In the genomic region with DNA sequence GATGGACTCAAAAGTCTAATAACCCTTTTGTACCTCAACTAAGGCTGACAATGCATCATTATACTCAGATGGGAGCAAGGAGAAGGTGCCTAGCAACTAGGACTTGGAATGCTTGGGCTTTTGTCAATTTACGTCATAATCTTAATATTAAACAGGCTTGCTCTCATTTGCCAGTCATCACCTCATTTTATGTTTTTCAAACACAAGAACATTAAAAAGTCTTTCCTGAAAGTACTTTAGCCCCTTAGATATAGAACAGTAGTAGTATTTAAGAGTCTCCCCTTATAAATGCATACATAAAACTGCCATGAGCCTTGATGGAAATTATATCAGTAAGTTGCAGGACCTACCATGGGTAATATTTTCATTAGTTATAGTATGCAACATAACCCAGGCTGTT, we compare ENCODE assay signal across 25 cellular contexts.
"Had no signal": no experiment of that assay in that cellular context is flagged by ENCODE, and none has a peak within 500 bp of the region (broad histone marks: within the 10 kb centered on the region; RNA-seq: fewer than 3 reads in every experiment).

No MANE protein-coding gene starts in this region.

- H3K27me3 ChIP-seq: hepatocyte, ovary, right atrium auricular region, stomach, testis, thyroid gland had no signal

- H3K27ac Mint-ChIP-seq: mesothelial cell of epicardium; naive B cell; natural killer cell; nephron progenitor cell; progenitor cell of endocrine pancreas; stimulated activated naive B cell treated with anti-CD40 and anti-IgM and Interleukin-4, amounts not matched to agents 10 μg/mL and 1 μg/mL and 100 μg/mL, for 72 hours had no signal

- H2AFZ ChIP-seq: hepatocyte had no signal

- ATAC-seq: natural killer cell; sciatic nerve; stimulated activated naive B cell treated with anti-CD40 and anti-IgM and Interleukin-4, amounts not matched to agents 10 μg/mL and 1 μg/mL and 100 μg/mL, for 72 hours; stimulated activated naive CD8-positive, alpha-beta T cell treated with anti-CD3 and anti-CD28 coated beads, Interleukin-15, Interleukin-2, amounts not matched to agents 100 U/mL and 50 U/mL, for 24 hours had no signal

- DNase-seq: islet precursor cell; left ventricle myocardium inferior; mesendoderm; naive B cell; natural killer cell; nephron progenitor cell; ovary; stimulated activated CD4-positive, alpha-beta T cell treated with anti-CD3 and anti-CD28 coated beads, Interleukin-12 subunit alpha, Interleukin-12 subunit beta, amount 100 ng/mL, for 4 hours; stimulated activated CD4-positive, alpha-beta T cell treated with anti-CD3 and anti-CD28 coated beads, Interleukin-15, amount 100 ng/mL, for 24 hours; stimulated activated CD4-positive, alpha-beta T cell treated with anti-CD3 and anti-CD28 coated beads, Interleukin-2, amount 100 ng/mL, for 24 hours; stimulated activated CD4-positive, alpha-beta T cell treated with anti-CD3 and anti-CD28 coated beads, Interleukin-4, amount 100 ng/mL, for 1 hour; stimulated activated naive B cell treated with anti-CD40 and anti-IgM and Interleukin-4, amounts not matched to agents 10 μg/mL and 1 μg/mL and 100 μg/mL, for 72 hours; stimulated activated naive CD8-positive, alpha-beta T cell treated with anti-CD3 and anti-CD28 coated beads, Interleukin-15, Interleukin-2, amounts not matched to agents 100 U/mL and 50 U/mL, for 24 hours; stomach; testis; thyroid gland; trophoblast cell; uterus had no signal

- H3K36me3 Mint-ChIP-seq: mesothelial cell of epicardium; naive B cell; natural killer cell; stimulated activated naive B cell treated with anti-CD40 and anti-IgM and Interleukin-4, amounts not matched to agents 10 μg/mL and 1 μg/mL and 100 μg/mL, for 72 hours had no signal

- H3K4me2 ChIP-seq: hepatocyte had no signal

- H3K4me1 ChIP-seq: right atrium auricular region, stomach, testis, thyroid gland, uterus had no signal

- H3K9me3 ChIP-seq: ovary, right atrium auricular region, stomach, testis, thyroid gland, uterus had no signal

- H3K27ac ChIP-seq: hepatocyte, left ventricle myocardium inferior, ovary, right atrium auricular region, skin epidermis, stomach, testis, thyroid gland, uterus had no signal

- H3K27me3 Mint-ChIP-seq: naive B cell, progenitor cell of endocrine pancreas had no signal

- H3K4me1 Mint-ChIP-seq: naive B cell; natural killer cell; nephron progenitor cell; stimulated activated naive B cell treated with anti-CD40 and anti-IgM and Interleukin-4, amounts not matched to agents 10 μg/mL and 1 μg/mL and 100 μg/mL, for 72 hours had no signal

- H3K4me3 ChIP-seq: hepatocyte, left ventricle myocardium inferior, lung, ovary, right atrium auricular region, skin epidermis, stomach, testis, thyroid gland, uterus had no signal

- H3K9me3 Mint-ChIP-seq: mesothelial cell of epicardium; naive B cell; nephron progenitor cell; stimulated activated naive B cell treated with anti-CD40 and anti-IgM and Interleukin-4, amounts not matched to agents 10 μg/mL and 1 μg/mL and 100 μg/mL, for 72 hours had no signal

- H3K79me2 ChIP-seq: hepatocyte had no signal

- H3K4me3 Mint-ChIP-seq: mesothelial cell of epicardium; naive B cell; natural killer cell; nephron progenitor cell; stimulated activated naive B cell treated with anti-CD40 and anti-IgM and Interleukin-4, amounts not matched to agents 10 μg/mL and 1 μg/mL and 100 μg/mL, for 72 hours had no signal

- H3K36me3 ChIP-seq: left ventricle myocardium inferior, ovary, right atrium auricular region, stomach, thyroid gland, uterus had no signal
